ENCODE assay signal across 8 cellular contexts in the genomic region with DNA sequence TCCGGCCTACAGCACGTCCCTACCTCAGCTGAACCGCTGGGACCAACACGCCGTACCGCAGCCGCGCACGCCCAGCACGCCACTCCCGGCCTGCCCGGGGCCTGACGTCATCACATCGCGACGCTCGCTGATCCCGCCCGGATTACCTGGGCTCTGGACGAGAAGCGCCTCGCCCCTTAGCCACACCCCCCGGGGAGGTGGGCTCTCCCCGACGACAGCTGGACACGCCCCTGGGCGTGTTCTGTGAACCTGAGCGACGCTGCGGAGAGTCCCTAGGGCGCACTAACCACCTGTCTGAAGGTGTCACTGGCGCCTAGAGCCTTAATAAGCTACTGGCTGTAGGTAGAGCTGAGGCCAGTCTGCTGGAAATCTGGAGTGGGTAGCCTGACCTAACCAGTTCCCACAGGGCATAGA. TPM values are rescaled to one million over a fixed set of nuclear protein-coding genes. Genes with fewer than 3 reads are reported as not detected.
A peak's percentile ranks its signal among the peaks of the same experiment; 100 is the strongest.
DNase-seq lines count a peak whose midpoint lies in the region; ATAC-seq and TF ChIP-seq lines count a peak whose summit lies in the region.
"Not testable (repeated sequence)": the region's sequence is repeated elsewhere in the genome, so short reads cannot be mapped to it uniquely, and the experiment has no call there.

A gene (minus strand): TSS at position 87 of the 414 bp plus-strand sequence. CDS start 87 bp downstream, outside the sequence.

- not testable (repeated sequence) for H3K9me3 Mint-ChIP-seq in CD14-positive monocyte

- not testable (repeated sequence) for H3K27me3 Mint-ChIP-seq in CD14-positive monocyte (ENCODE audit: low read depth in 3 of 3)

- not testable (repeated sequence) for H3K36me3 ChIP-seq in RWPE2 (ENCODE audit: low read depth); iPS DF 6.9 (ENCODE audit: control insufficient read depth, insufficient read depth, low read length)

- not testable (repeated sequence) for H3K27ac ChIP-seq in RWPE2 (ENCODE audit: poor library complexity, severe bottlenecking); iPS DF 6.9 (ENCODE audit: low read length)

- not testable (repeated sequence) for TF ChIP-seq CTCF in CD14-positive monocyte (IDR thresholded peaks at IDR 0.05); RWPE2 (IDR thresholded peaks at IDR 0.05; ENCODE audit: poor library complexity, severe bottlenecking)

- not testable (repeated sequence) for H3K36me3 Mint-ChIP-seq in CD14-positive monocyte

- H3K4me3 Mint-ChIP-seq in CD14-positive monocyte: peak within 1 kb of the TSS; percentile 76 to 81

- intact Hi-C loops in CD14-positive monocyte (cut with micrococcal nuclease); posterior cingulate gyrus (cut with DNase I): not testable (repeated sequence)

- no CpG with 5 or more reads among the region's 32 CpGs for WGBS in iPS DF 6.9 (ENCODE audit: insufficient coverage, insufficient read length)

- not testable (repeated sequence) for H3K9me3 ChIP-seq in RWPE2 (ENCODE audit: severe bottlenecking); iPS DF 6.9 (ENCODE audit: control insufficient read depth, insufficient read depth, low read length)

- not testable (repeated sequence) for H3K4me1 ChIP-seq in RWPE2 (ENCODE audit: insufficient read depth, poor library complexity, severe bottlenecking); iPS DF 6.9 (ENCODE audit: control insufficient read depth, insufficient read depth, low read length)

- not testable (repeated sequence) for H3K27me3 ChIP-seq in RWPE2 (ENCODE audit: insufficient read depth, poor library complexity, severe bottlenecking); iPS DF 6.9 (ENCODE audit: control insufficient read depth, insufficient read depth, low read length)

- H3K4me3 ChIP-seq in RWPE2 (ENCODE audit: severe bottlenecking) (peak within 1 kb of the TSS; percentile 24), iPS DF 6.9 (ENCODE audit: low read length) (peak within 1 kb of the TSS; percentile 38; the same call in 1 of the 2 replicates)

- not testable (repeated sequence) for DNase-seq in CD14-positive monocyte (ENCODE audit: low spot score); cerebellum (ENCODE audit: low spot score)
- DNase-seq in LHCN-M2 (ENCODE audit: low read depth) (peak; percentile 32), RWPE2 (ENCODE audit: low spot score) (peak; percentile 81), iPS DF 6.9 (ENCODE audit: low read depth, low spot score) (peak; percentile 11), posterior cingulate gyrus (peak in 6 of 10 donors; percentile 21 to 94 (median 36))
- DNase-seq in activated CD8-positive, alpha-beta memory T cell treated with anti-CD3 and anti-CD28 coated beads, Interleukin-2, amount 50 U/mL, for 4 hours: peak; percentile 79
- peak; percentile 39 to 52 for DNase-seq in stimulated activated CD8-positive, alpha-beta memory T cell treated with anti-CD3 and anti-CD28 coated beads, Interleukin-7, amount 100 ng/mL, for 1 hour (ENCODE audit: low read depth in 2 of 2)

- not testable (repeated sequence) for H3K4me1 Mint-ChIP-seq in CD14-positive monocyte

- peak within 1 kb of the TSS; percentile 75 to 94 (median 90) for H3K27ac Mint-ChIP-seq in CD14-positive monocyte

- ATAC-seq in RWPE2 (ENCODE audit: low read depth): not testable (repeated sequence)

RNA-seq across cellular contexts. Expression of the gene that starts here (rescaled TPM):
- 10 to 100 TPM; 53.1 to 70.5 TPM for polyA plus RNA-seq in CD14-positive monocyte
- total RNA-seq in LHCN-M2 (2014; rRNA removed) (27.6 and 31.8 TPM in 2 replicates), cerebellum (37.8 TPM)
- 18.8 TPM for polyA plus RNA-seq in LHCN-M2 (2012)
